In the genomic region with DNA sequence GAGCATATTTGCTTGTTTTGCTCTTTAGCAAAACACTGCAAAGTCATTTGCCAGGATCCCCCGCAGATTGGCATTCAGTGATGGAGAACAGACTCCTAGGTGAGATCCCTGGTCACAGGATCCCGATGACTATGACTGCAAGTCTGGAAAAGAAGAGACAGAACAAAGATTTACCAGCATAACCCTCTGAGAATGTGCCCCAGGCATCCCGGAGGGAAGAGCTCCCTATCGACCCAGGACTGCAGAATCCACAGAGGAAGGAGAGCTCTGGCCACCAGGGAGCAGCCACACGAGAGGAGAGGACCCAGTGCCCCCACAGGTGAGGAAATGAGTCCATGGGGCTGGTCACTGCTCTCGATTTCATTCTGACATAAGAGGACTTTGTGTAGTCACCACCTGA, we compare ENCODE assay signal across 23 cellular contexts.
DNase-seq lines count a peak whose midpoint lies in the region; ATAC-seq and TF ChIP-seq lines count a peak whose summit lies in the region.
"Had no signal": no experiment of that assay in that cellular context is flagged by ENCODE, and none has a peak within 500 bp of the region (broad histone marks: within the 10 kb centered on the region; RNA-seq: fewer than 3 reads in every experiment).

No MANE protein-coding gene starts in this region.

- ATAC-seq in left lobe of liver (no peak), GM21723 (IDR thresholded peaks at IDR 0.05; ENCODE audit: unreplicated experiment) (no peak)
- ATAC-seq: CD8-positive, alpha-beta T cell had no signal

- H3K9me3 Mint-ChIP-seq in endodermal cell: no peaks in the 10 kb centered on the region
- H3K9me3 Mint-ChIP-seq: CD8-positive, alpha-beta T cell; GM23338; H9; HFFc6 had no signal

- BruUV-seq in OCI-LY7 (replicated peaks; lab: Mats Ljungman, UMichigan): no TSS peak

- peak overlapping the region; percentile 25; the same call in 1 of the 2 replicates for H2AFZ ChIP-seq in OCI-LY7 (ENCODE audit: low read length)
- H2AFZ ChIP-seq: GM23338 had no signal

- no peak for TF ChIP-seq CTCF in DOHH2 (IDR thresholded peaks at IDR 0.05; ENCODE audit: low read depth, low read length, poor library complexity, severe bottlenecking)
- no peak for TF ChIP-seq CTCF in OCI-LY7 (conservative IDR thresholded peaks at IDR 0.05; ENCODE audit: low read length)
- no peak for TF ChIP-seq CTCF in endodermal cell (conservative IDR thresholded peaks at IDR 0.05)

- H3K36me3 Mint-ChIP-seq in endodermal cell (ENCODE audit: low read depth): no peaks in the 10 kb centered on the region
- H3K36me3 Mint-ChIP-seq: CD4-positive, CD25-positive, alpha-beta regulatory T cell; CD8-positive, alpha-beta T cell had no signal

- no peaks in the 10 kb centered on the region for H3K9me2 ChIP-seq in DOHH2 (replicated peaks; ENCODE audit: control insufficient read depth, low read length)
- H3K9me2 ChIP-seq in OCI-LY7 (ENCODE audit: insufficient read depth, low read length): no peaks in the 10 kb centered on the region

- no peaks in the 10 kb centered on the region for H4K20me1 ChIP-seq in DOHH2 (ENCODE audit: control insufficient read depth, insufficient read depth, low read depth, low read length)
- H4K20me1 ChIP-seq in OCI-LY7 (ENCODE audit: insufficient read depth, low read length): no peaks in the 10 kb centered on the region
- H4K20me1 ChIP-seq: BLaER1 had no signal

- H3K27me3 ChIP-seq in DOHH2 (ENCODE audit: control insufficient read depth, low read length) (no peaks in the 10 kb centered on the region), endodermal cell (ENCODE audit: control insufficient read depth, insufficient read depth, low read length, poor library complexity, severe bottlenecking) (peaks cover 89% of the 10 kb centered on the region)

- POLR2A ChIA-PET in OCI-LY7 (lab: Charles Lee): interaction anchor here (0.8 to 1.0 kb wide), 3 partner anchors 8 to 23 kb away, joined by 3 to 6 read pairs (median 3); no protein-coding TSS in a partner anchor

- H3K4me3 ChIP-seq in DOHH2 (ENCODE audit: low read length): no peak overlapping the region
- no peak overlapping the region for H3K4me3 ChIP-seq in OCI-LY7 (ENCODE audit: low read depth, low read length, poor library complexity, severe bottlenecking)
- no peak overlapping the region for H3K4me3 ChIP-seq in endodermal cell (ENCODE audit: low read length)
- H3K4me3 ChIP-seq: BLaER1, GM12878, GM23338 had no signal

- H3K4me2 ChIP-seq in DOHH2 (ENCODE audit: low read length) (no peak overlapping the region), OCI-LY7 (ENCODE audit: low read length) (peak overlapping the region; percentile 74)
- H3K4me2 ChIP-seq: GM23338 had no signal

- CTCF ChIA-PET in OCI-LY7 (lab: Charles Lee; ENCODE audit: unreplicated experiment): interaction anchor here (2.9 kb wide), 1 partner anchor 23 kb away, joined by 8 read pairs; no protein-coding TSS in a partner anchor

- peaks cover 24% of the 10 kb centered on the region for H3F3A ChIP-seq in DOHH2 (ENCODE audit: control insufficient read depth, insufficient read depth)

- intact Hi-C loops in OCI-LY7 (cut with micrococcal nuclease; ENCODE audit: unreplicated experiment): no loop called here

- no peaks in the 10 kb centered on the region for H3K4me1 Mint-ChIP-seq in endodermal cell
- H3K4me1 Mint-ChIP-seq: CD4-positive, CD25-positive, alpha-beta regulatory T cell; GM23338; H9 had no signal

- 65% methylated on average over 3 to 6 of the region's 6 CpGs for WGBS in endodermal cell (ENCODE audit: insufficient coverage in 1 of 2, insufficient read length in 1 of 2), 2 experiments

- H3K36me3 ChIP-seq in DOHH2 (ENCODE audit: control insufficient read depth, low read length) (no peaks in the 10 kb centered on the region), OCI-LY7 (ENCODE audit: insufficient read depth, low read length) (no peaks in the 10 kb centered on the region), endodermal cell (ENCODE audit: control insufficient read depth, insufficient read depth, low read length) (no peaks in the 10 kb centered on the region)
- H3K36me3 ChIP-seq: BLaER1 had no signal

- no peak overlapping the region for H3K9ac ChIP-seq in endodermal cell (ENCODE audit: extremely low read depth, low read length, poor library complexity, severe bottlenecking)
- H3K9ac ChIP-seq: BLaER1 had no signal

- peaks cover 99% of the 10 kb centered on the region for H3K27me3 Mint-ChIP-seq in endodermal cell (ENCODE audit: insufficient read depth)
- H3K27me3 Mint-ChIP-seq: B cell had no signal

- H3K4me3 Mint-ChIP-seq in endodermal cell: no peak overlapping the region
- H3K4me3 Mint-ChIP-seq: B cell; CD4-positive, CD25-positive, alpha-beta regulatory T cell; CD8-positive, alpha-beta T cell; GM23338; H9; HFFc6 had no signal

- H3K4me1 ChIP-seq in DOHH2 (ENCODE audit: control insufficient read depth, low read length): peaks cover 96% of the 10 kb centered on the region
- H3K4me1 ChIP-seq in OCI-LY7 (ENCODE audit: insufficient read depth, low read length, poor library complexity, severe bottlenecking): peaks cover 80% of the 10 kb centered on the region
- no peaks in the 10 kb centered on the region for H3K4me1 ChIP-seq in endodermal cell (ENCODE audit: control insufficient read depth, insufficient read depth, low read length)
- H3K4me1 ChIP-seq: Caco-2 had no signal

- H3K27ac Mint-ChIP-seq in endodermal cell: no peak overlapping the region
- H3K27ac Mint-ChIP-seq: B cell; CD4-positive, CD25-positive, alpha-beta regulatory T cell; CD8-positive, alpha-beta T cell; GM23338; H9; HFFc6 had no signal

- H3K79me2 ChIP-seq in DOHH2 (ENCODE audit: control insufficient read depth, low read length): no peaks in the 10 kb centered on the region
- H3K79me2 ChIP-seq in OCI-LY7 (ENCODE audit: insufficient read depth, low read depth, low read length): no peaks in the 10 kb centered on the region

- H3K9me3 ChIP-seq in DOHH2 (ENCODE audit: control insufficient read depth, insufficient read depth, low read length) (no peaks in the 10 kb centered on the region), OCI-LY7 (ENCODE audit: low read length) (no peaks in the 10 kb centered on the region), endodermal cell (ENCODE audit: control insufficient read depth, low read length) (no peaks in the 10 kb centered on the region)
- H3K9me3 ChIP-seq: BLaER1, Caco-2 had no signal

- H3K27ac ChIP-seq in DOHH2 (ENCODE audit: low read depth, low read length) (peak overlapping the region; percentile 35; the same call in 1 of the 2 replicates), OCI-LY7 (ENCODE audit: low read depth, low read length, poor library complexity, severe bottlenecking) (peak overlapping the region; percentile 79), endodermal cell (ENCODE audit: low read depth, low read length) (no peak overlapping the region)
- H3K27ac ChIP-seq: 22Rv1, BLaER1, C4-2B had no signal

- DNase-seq in OCI-LY7 (ENCODE audit: low spot score) (no peak), endodermal cell (peak; percentile 41), left lobe of liver (ENCODE audit: low spot score) (peak; percentile 26), RPMI8226 (no peak), NCI-H69 (lab: John Stamatoyannopoulos, UW) (no peak), T-helper 9 cell (no peak)
- DNase-seq: CD4-positive, CD25-positive, alpha-beta regulatory T cell; CD8-positive, alpha-beta T cell; DMS153; DND-41; EL; GDM1; H9; HFFc6 had no signal

Comparison
In these comparisons a context has a peak if more than half of its experiments do, and no peak if none do; other contexts are left out.
1. DNase-seq: peak in endodermal cell (single experiment) and left lobe of liver (single experiment); none in OCI-LY7 (single experiment), RPMI8226 (single experiment), NCI-H69 (single experiment) and T-helper 9 cell (single experiment).